In genomic region chr5:94544031-94544650, GRCh38 we compare ENCODE assay signal across 10 cellular contexts.
DNase-seq lines count a peak whose midpoint lies in the region; ATAC-seq and TF ChIP-seq lines count a peak whose summit lies in the region.
"Had no signal": no experiment of that assay in that cellular context is flagged by ENCODE, and none has a peak within 500 bp of the region (broad histone marks: within the 10 kb centered on the region; RNA-seq: fewer than 3 reads in every experiment).

No MANE protein-coding gene starts in this region.

- H3K4me1 ChIP-seq in aorta (ENCODE audit: control insufficient read depth in 1 of 2, insufficient read depth in 2 of 2, low read length in 2 of 2): no peaks in the 10 kb centered on the region

- ATAC-seq in natural killer cell treated with Interleukin-12 subunit alpha and Interleukin-12 subunit beta and Interleukin-15 and Interleukin-18, amount 100 ng/mL, for 72 hours: no peak
- ATAC-seq in natural killer cell (no peak), aorta (ENCODE audit: low FRiP score) (no peak)
- ATAC-seq: activated naive CD4-positive, alpha-beta T cell treated with anti-CD3 and anti-CD28 coated beads, Interleukin-2, amount 50 U/mL, for 72 hours had no signal

- H3K27me3 ChIP-seq in aorta (ENCODE audit: control insufficient read depth in 1 of 2, insufficient read depth in 2 of 2, low read length in 1 of 2): no peaks in the 10 kb centered on the region

- H3K9me3 Mint-ChIP-seq in natural killer cell treated with Interleukin-12 subunit alpha and Interleukin-12 subunit beta and Interleukin-15 and Interleukin-18, amount 100 ng/mL, for 72 hours: peaks cover 4% of the 10 kb centered on the region
- peaks cover 0 to 3% of the 10 kb centered on the region in 2 donors for H3K9me3 Mint-ChIP-seq in natural killer cell

- no peak overlapping the region for H3K27ac ChIP-seq in aorta (ENCODE audit: low read depth in 1 of 2, low read length in 2 of 2)

- intact Hi-C loops in natural killer cell (cut with micrococcal nuclease) (no loop called here), aorta (cut with DNase I) (no loop called here)

- no peaks in the 10 kb centered on the region for H3K36me3 ChIP-seq in aorta (ENCODE audit: control insufficient read depth in 1 of 2, insufficient read depth in 2 of 2, low read length in 1 of 2)

- H3K4me1 Mint-ChIP-seq in natural killer cell treated with Interleukin-12 subunit alpha and Interleukin-12 subunit beta and Interleukin-15 and Interleukin-18, amount 100 ng/mL, for 72 hours (ENCODE audit: low read depth in 2 of 2): peaks cover 21 to 30% of the 10 kb centered on the region in 2 donors
- peaks cover 18 to 23% of the 10 kb centered on the region in 2 donors for H3K4me1 Mint-ChIP-seq in natural killer cell

- 82 to 88% methylated on average over 1 of the region's 1 CpG for WGBS in aorta, 2 donors

- DNase-seq in natural killer cell treated with Interleukin-12 subunit alpha and Interleukin-12 subunit beta and Interleukin-15 and Interleukin-18, amount 100 ng/mL, for 72 hours (ENCODE audit: low spot score): no peak
- no peak for DNase-seq in natural killer cell
- DNase-seq in NCI-H2029 (lab: John Stamatoyannopoulos, UW): peak; percentile 35
- peak; percentile 30 for DNase-seq in fibroblast of mammary gland (ENCODE audit: low read depth)
- no peak for DNase-seq in HCEC 1CT
- DNase-seq in NCI-H1048 (lab: John Stamatoyannopoulos, UW): no peak
- DNase-seq in aorta: no peak
- DNase-seq in NCI-H446 treated with DMSO at 0.1 percent for 48 hours (lab: John Stamatoyannopoulos, UW): no peak
- DNase-seq: NCI-H187 treated with DMSO at 0.1 percent for 48 hours had no signal

- no peaks in the 10 kb centered on the region for H3K9me3 ChIP-seq in aorta (ENCODE audit: control insufficient read depth, low read length)

- TF ChIP-seq CTCF in natural killer cell (IDR thresholded peaks at IDR 0.05) (no peak), fibroblast of mammary gland (conservative IDR thresholded peaks at IDR 0.05; ENCODE audit: control insufficient read depth, insufficient read depth, low read depth, low read length) (no peak)

- H3K27ac Mint-ChIP-seq in natural killer cell treated with Interleukin-12 subunit alpha and Interleukin-12 subunit beta and Interleukin-15 and Interleukin-18, amount 100 ng/mL, for 72 hours: peak overlapping the region; percentile 16 to 23
- H3K27ac Mint-ChIP-seq in natural killer cell: no peak overlapping the region
- H3K27ac Mint-ChIP-seq: activated naive CD4-positive, alpha-beta T cell treated with anti-CD3 and anti-CD28 coated beads, Interleukin-2, amount 50 U/mL, for 72 hours had no signal

- H3K4me3 Mint-ChIP-seq in natural killer cell treated with Interleukin-12 subunit alpha and Interleukin-12 subunit beta and Interleukin-15 and Interleukin-18, amount 100 ng/mL, for 72 hours: no peak overlapping the region
- no peak overlapping the region for H3K4me3 Mint-ChIP-seq in natural killer cell

- H3K36me3 Mint-ChIP-seq in natural killer cell treated with Interleukin-12 subunit alpha and Interleukin-12 subunit beta and Interleukin-15 and Interleukin-18, amount 100 ng/mL, for 72 hours: peaks cover 28% of the 10 kb centered on the region
- no peaks in the 10 kb centered on the region for H3K36me3 Mint-ChIP-seq in natural killer cell

- no peaks in the 10 kb centered on the region for H3K27me3 Mint-ChIP-seq in natural killer cell treated with Interleukin-12 subunit alpha and Interleukin-12 subunit beta and Interleukin-15 and Interleukin-18, amount 100 ng/mL, for 72 hours
- peaks cover 0 to 2% of the 10 kb centered on the region in 2 donors for H3K27me3 Mint-ChIP-seq in natural killer cell (ENCODE audit: low read depth in 2 of 2)

- H3K4me3 ChIP-seq in fibroblast of mammary gland (ENCODE audit: control insufficient read depth, low read depth, low read length) (no peak overlapping the region), aorta (ENCODE audit: low read length in 2 of 2) (no peak overlapping the region)

Comparison
In these comparisons a context has a peak if more than half of its experiments do, and no peak if none do; other contexts are left out.
1. H3K27ac Mint-ChIP-seq: peak in natural killer cell treated with Interleukin-12 subunit alpha and Interleukin-12 subunit beta and Interleukin-15 and Interleukin-18, amount 100 ng/mL, for 72 hours (2 of 2); none in natural killer cell (0 of 2).
2. DNase-seq: peak in NCI-H2029 (single experiment) and fibroblast of mammary gland (single experiment); none in natural killer cell treated with Interleukin-12 subunit alpha and Interleukin-12 subunit beta and Interleukin-15 and Interleukin-18, amount 100 ng/mL, for 72 hours (single experiment), natural killer cell (single experiment), HCEC 1CT (single experiment), NCI-H1048 (single experiment), aorta (0 of 2) and NCI-H446 treated with DMSO at 0.1 percent for 48 hours (single experiment).